Comparison of ENCODE assay signal across 15 cellular contexts in genomic region chrX:112738347-112739033, GRCh38. TPM values are rescaled to one million over a fixed set of nuclear protein-coding genes. Genes with fewer than 3 reads are reported as not detected.
DNase-seq lines count a peak whose midpoint lies in the region; ATAC-seq, FAIRE-seq and TF ChIP-seq lines count a peak whose summit lies in the region.
"Had no signal": no experiment of that assay in that cellular context is flagged by ENCODE, and none has a peak within 500 bp of the region (broad histone marks: within the 10 kb centered on the region; RNA-seq: fewer than 3 reads in every experiment).

No MANE protein-coding gene starts in this region.

- no peaks in the 10 kb centered on the region for H3K9me3 Mint-ChIP-seq in activated naive CD8-positive, alpha-beta T cell treated with anti-CD3 and anti-CD28 coated beads, Interleukin-2, amount 50 U/mL, for 24 hours
- no peaks in the 10 kb centered on the region for H3K9me3 Mint-ChIP-seq in CD4-positive, alpha-beta memory T cell
- H3K9me3 Mint-ChIP-seq: activated naive CD4-positive, alpha-beta T cell treated with anti-CD3 and anti-CD28 coated beads, Interleukin-2, amount 50 U/mL, for 24 hours; IgD-negative memory B cell had no signal

- no peak for TF ChIP-seq POLR2A in heart left ventricle (IDR thresholded peaks at IDR 0.05)

- H3K4me1 ChIP-seq in heart left ventricle (peaks cover 0 to 3% (median 0%) of the 10 kb centered on the region in 12 donors), hepatocyte (ENCODE audit: insufficient read depth) (no peaks in the 10 kb centered on the region)
- H3K4me1 ChIP-seq in CD4-positive, alpha-beta memory T cell (ENCODE audit: insufficient read depth, low read length), result no peaks in the 10 kb centered on the region

- intact Hi-C loops in heart left ventricle (cut with DNase I), result no loop called here
- intact Hi-C loops in CD4-positive, alpha-beta memory T cell (cut with micrococcal nuclease), result no loop called here

- no peaks in the 10 kb centered on the region for H4K20me1 ChIP-seq in hepatocyte (ENCODE audit: insufficient read depth, poor library complexity, severe bottlenecking)

- FAIRE-seq in GM18507 (lab: Jason Lieb, UNC), result peak; percentile 70

- CTCF ChIA-PET in CD4-positive, alpha-beta memory T cell (lab: Charles Lee; ENCODE audit: partially characterized antibody), result no interaction called here

- 80 to 95% (median 86%) methylated on average over 5 of the region's 5 CpGs for WGBS in heart left ventricle, 4 donors
- 94% methylated on average over 5 of the region's 5 CpGs for WGBS in hepatocyte (ENCODE audit: low lambda C conversion rate, missing lambda C conversion rate)

- no peak overlapping the region for H3K4me2 ChIP-seq in hepatocyte

- peak overlapping the region; percentile 39 for H3K27ac Mint-ChIP-seq in activated naive CD8-positive, alpha-beta T cell treated with anti-CD3 and anti-CD28 coated beads, Interleukin-2, amount 50 U/mL, for 24 hours
- H3K27ac Mint-ChIP-seq in CD4-positive, alpha-beta memory T cell, result no peak overlapping the region
- H3K27ac Mint-ChIP-seq: activated naive CD4-positive, alpha-beta T cell treated with anti-CD3 and anti-CD28 coated beads, Interleukin-2, amount 50 U/mL, for 24 hours; IgD-negative memory B cell had no signal

- H3K36me3 Mint-ChIP-seq in activated naive CD8-positive, alpha-beta T cell treated with anti-CD3 and anti-CD28 coated beads, Interleukin-2, amount 50 U/mL, for 24 hours (ENCODE audit: low read depth), result no peaks in the 10 kb centered on the region
- H3K36me3 Mint-ChIP-seq in CD4-positive, alpha-beta memory T cell, result no peaks in the 10 kb centered on the region
- H3K36me3 Mint-ChIP-seq: activated naive CD4-positive, alpha-beta T cell treated with anti-CD3 and anti-CD28 coated beads, Interleukin-2, amount 50 U/mL, for 24 hours had no signal

- H3K27me3 Mint-ChIP-seq in activated naive CD8-positive, alpha-beta T cell treated with anti-CD3 and anti-CD28 coated beads, Interleukin-2, amount 50 U/mL, for 24 hours, result peaks cover 19% of the 10 kb centered on the region
- peaks cover 3% of the 10 kb centered on the region in 2 donors for H3K27me3 Mint-ChIP-seq in CD4-positive, alpha-beta memory T cell

- no peaks in the 10 kb centered on the region for H3K79me2 ChIP-seq in hepatocyte

- H3K9me3 ChIP-seq in heart left ventricle (no peaks in the 10 kb centered on the region), hepatocyte (ENCODE audit: low read depth) (no peaks in the 10 kb centered on the region)
- no peaks in the 10 kb centered on the region for H3K9me3 ChIP-seq in CD4-positive, alpha-beta memory T cell (ENCODE audit: control insufficient read depth in 1 of 2, low read length in 2 of 2)
- H3K9me3 ChIP-seq: SJCRH30, thoracic aorta had no signal

- H3K9me2 ChIP-seq in hepatocyte (replicated peaks; ENCODE audit: insufficient read depth), result no peaks in the 10 kb centered on the region

- no peaks in the 10 kb centered on the region for H3K36me3 ChIP-seq in heart left ventricle
- H3K36me3 ChIP-seq in hepatocyte (replicated peaks; ENCODE audit: insufficient read depth, low read depth), result no peaks in the 10 kb centered on the region
- no peaks in the 10 kb centered on the region for H3K36me3 ChIP-seq in CD4-positive, alpha-beta memory T cell (ENCODE audit: insufficient read depth, low read length)
- H3K36me3 ChIP-seq: SJCRH30, thoracic aorta, WERI-Rb-1 had no signal

- H2AFZ ChIP-seq in hepatocyte, result no peak overlapping the region

- peak overlapping the region; percentile 38 for H3K4me3 Mint-ChIP-seq in activated naive CD8-positive, alpha-beta T cell treated with anti-CD3 and anti-CD28 coated beads, Interleukin-2, amount 50 U/mL, for 24 hours
- no peak overlapping the region for H3K4me3 Mint-ChIP-seq in CD4-positive, alpha-beta memory T cell
- H3K4me3 Mint-ChIP-seq: activated naive CD4-positive, alpha-beta T cell treated with anti-CD3 and anti-CD28 coated beads, Interleukin-2, amount 50 U/mL, for 24 hours; IgD-negative memory B cell had no signal

- H3K4me3 ChIP-seq in heart left ventricle (no peak overlapping the region), hepatocyte (no peak overlapping the region)
- no peak overlapping the region for H3K4me3 ChIP-seq in CD4-positive, alpha-beta memory T cell (ENCODE audit: low read length in 2 of 2)
- H3K4me3 ChIP-seq: SJCRH30, thoracic aorta had no signal

- H3K4me1 Mint-ChIP-seq in activated naive CD8-positive, alpha-beta T cell treated with anti-CD3 and anti-CD28 coated beads, Interleukin-2, amount 50 U/mL, for 24 hours, result peaks cover 18% of the 10 kb centered on the region
- H3K4me1 Mint-ChIP-seq in CD4-positive, alpha-beta memory T cell, result peaks cover 0 to 2% (median 0%) of the 10 kb centered on the region in 4 donors
- H3K4me1 Mint-ChIP-seq: activated naive CD4-positive, alpha-beta T cell treated with anti-CD3 and anti-CD28 coated beads, Interleukin-2, amount 50 U/mL, for 24 hours had no signal

- no peak for DNase-seq in GM18507 (ENCODE audit: extremely low spot score, insufficient read length, low read depth)
- DNase-seq in activated naive CD8-positive, alpha-beta T cell treated with anti-CD3 and anti-CD28 coated beads, Interleukin-2, amount 50 U/mL, for 24 hours, result peak; percentile 40
- no peak for DNase-seq in heart left ventricle
- no peak for DNase-seq in hepatocyte (ENCODE audit: low spot score)
- DNase-seq in CD4-positive, alpha-beta memory T cell, result no peak
- no peak for DNase-seq in NCI-H146 (lab: John Stamatoyannopoulos, UW)
- DNase-seq: NCI-H1436, NCI-H82, SJCRH30, WERI-Rb-1 had no signal

- H3K27me3 ChIP-seq in heart left ventricle (peaks cover 0 to 36% (median 0%) of the 10 kb centered on the region in 9 donors), hepatocyte (no peaks in the 10 kb centered on the region)
- H3K27me3 ChIP-seq in CD4-positive, alpha-beta memory T cell (ENCODE audit: insufficient read depth, low read length), result no peaks in the 10 kb centered on the region
- H3K27me3 ChIP-seq: SJCRH30 had no signal

- POLR2A ChIA-PET in CD4-positive, alpha-beta memory T cell (lab: Charles Lee; ENCODE audit: partially characterized antibody), result no interaction called here

- no peak for TF ChIP-seq CTCF in heart left ventricle (IDR thresholded peaks at IDR 0.05)
- no peak for TF ChIP-seq CTCF in hepatocyte (IDR thresholded peaks at IDR 0.05; ENCODE audit: poor library complexity)

- ATAC-seq in GM18909 (IDR thresholded peaks at IDR 0.05; ENCODE audit: poor library complexity, unreplicated experiment) (peak; percentile 65), HG03039 (IDR thresholded peaks at IDR 0.05; ENCODE audit: unreplicated experiment) (peak; percentile 74), heart left ventricle (no peak)
- ATAC-seq in activated naive CD8-positive, alpha-beta T cell treated with anti-CD3 and anti-CD28 coated beads, Interleukin-2, amount 50 U/mL, for 24 hours, result peak; percentile 89

- no peak overlapping the region for H3K27ac ChIP-seq in heart left ventricle
- no peak overlapping the region for H3K27ac ChIP-seq in hepatocyte
- H3K27ac ChIP-seq in CD4-positive, alpha-beta memory T cell (ENCODE audit: low read depth, low read length), result no peak overlapping the region
- H3K27ac ChIP-seq: SJCRH30, thoracic aorta, WERI-Rb-1 had no signal

RNA-seq across cellular contexts. Expression of gene LHFPL1, which starts 58.8 kb away (rescaled TPM):
- under 1 TPM in 8 of 9 donors, not detected in 1; 0.12 to 0.59 (median 0.31) TPM for total RNA-seq in heart left ventricle
- under 1 TPM; 0.06 to 0.23 TPM for polyA plus RNA-seq in heart left ventricle
- total RNA-seq in hepatocyte, result 0.24 and 0.63 TPM in 2 replicates
- polyA plus RNA-seq in hepatocyte, result 0.17 and 0.19 TPM in 2 replicates
- 1 to 10 TPM in 1 of 2 experiments, under 1 TPM in 1; 0.70 to 1.5 TPM for total RNA-seq in CD4-positive, alpha-beta memory T cell
- under 1 TPM; 0.11 to 0.54 TPM for polyA plus RNA-seq in CD4-positive, alpha-beta memory T cell

Comparison
In these comparisons a context has a peak if more than half of its experiments do, and no peak if none do; other contexts are left out.
1. ATAC-seq: peak in GM18909 (single experiment), HG03039 (single experiment) and activated naive CD8-positive, alpha-beta T cell treated with anti-CD3 and anti-CD28 coated beads, Interleukin-2, amount 50 U/mL, for 24 hours (single experiment); none in heart left ventricle (0 of 4).